1 cellular context compared by ENCODE assay signal in genomic region chr3:151969026-151969658, GRCh38.
TF ChIP-seq lines count a peak whose summit lies in the region.

No MANE protein-coding gene starts in this region.

TF ChIP-seq in H1, 55 proteins besides CTCF, POLR2A, EP300 and RAD21 (continued from another document):
- TF ChIP-seq USF2 (IDR thresholded peaks at IDR 0.05; ENCODE audit: low read length) (no peak), SIX5 (IDR thresholded peaks at IDR 0.05; ENCODE audit: low read depth, low read length) (no peak), ZNF274 (IDR thresholded peaks at IDR 0.05; ENCODE audit: borderline replicate concordance, extremely low read depth, low read length) (no peak), RFX5 (IDR thresholded peaks at IDR 0.05; ENCODE audit: borderline replicate concordance, low read depth, low read length) (no peak), CBX5 (IDR thresholded peaks at IDR 0.05; ENCODE audit: low read depth, low read length) (no peak), POU5F1 (IDR thresholded peaks at IDR 0.05; ENCODE audit: low read depth, low read length) (0 out of 2 replicates have a peak, but pooled peaks have one; percentile 47), GABPA (IDR thresholded peaks at IDR 0.05; ENCODE audit: borderline replicate concordance, insufficient read depth, low read length) (no peak), SIN3A (conservative IDR thresholded peaks at IDR 0.05 in 1 of 2, IDR thresholded peaks at IDR 0.05 in 1 of 2; ENCODE audit: low read depth in 1 of 2, low read length in 2 of 2) (no peak), ATF2 (IDR thresholded peaks at IDR 0.05; ENCODE audit: low read length) (no peak), BCL11A (IDR thresholded peaks at IDR 0.05; ENCODE audit: low read depth in 2 of 2, low read length in 2 of 2) (no peak), TEAD4 (IDR thresholded peaks at IDR 0.05; ENCODE audit: low read depth, low read length) (0 out of 2 replicates have a peak, but pooled peaks have one; percentile 6)
- TF ChIP-seq, protein P1, sequence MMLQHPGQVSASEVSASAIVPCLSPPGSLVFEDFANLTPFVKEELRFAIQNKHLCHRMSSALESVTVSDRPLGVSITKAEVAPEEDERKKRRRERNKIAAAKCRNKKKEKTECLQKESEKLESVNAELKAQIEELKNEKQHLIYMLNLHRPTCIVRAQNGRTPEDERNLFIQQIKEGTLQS (IDR thresholded peaks at IDR 0.05; ENCODE audit: insufficient read depth, low read depth, low read length): no peak
- TF ChIP-seq, protein P2, sequence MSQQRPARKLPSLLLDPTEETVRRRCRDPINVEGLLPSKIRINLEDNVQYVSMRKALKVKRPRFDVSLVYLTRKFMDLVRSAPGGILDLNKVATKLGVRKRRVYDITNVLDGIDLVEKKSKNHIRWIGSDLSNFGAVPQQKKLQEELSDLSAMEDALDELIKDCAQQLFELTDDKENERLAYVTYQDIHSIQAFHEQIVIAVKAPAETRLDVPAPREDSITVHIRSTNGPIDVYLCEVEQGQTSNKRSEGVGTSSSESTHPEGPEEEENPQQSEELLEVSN (IDR thresholded peaks at IDR 0.05): no peak
